Comparison of ENCODE assay signal across 2 cellular contexts in the genomic region with DNA sequence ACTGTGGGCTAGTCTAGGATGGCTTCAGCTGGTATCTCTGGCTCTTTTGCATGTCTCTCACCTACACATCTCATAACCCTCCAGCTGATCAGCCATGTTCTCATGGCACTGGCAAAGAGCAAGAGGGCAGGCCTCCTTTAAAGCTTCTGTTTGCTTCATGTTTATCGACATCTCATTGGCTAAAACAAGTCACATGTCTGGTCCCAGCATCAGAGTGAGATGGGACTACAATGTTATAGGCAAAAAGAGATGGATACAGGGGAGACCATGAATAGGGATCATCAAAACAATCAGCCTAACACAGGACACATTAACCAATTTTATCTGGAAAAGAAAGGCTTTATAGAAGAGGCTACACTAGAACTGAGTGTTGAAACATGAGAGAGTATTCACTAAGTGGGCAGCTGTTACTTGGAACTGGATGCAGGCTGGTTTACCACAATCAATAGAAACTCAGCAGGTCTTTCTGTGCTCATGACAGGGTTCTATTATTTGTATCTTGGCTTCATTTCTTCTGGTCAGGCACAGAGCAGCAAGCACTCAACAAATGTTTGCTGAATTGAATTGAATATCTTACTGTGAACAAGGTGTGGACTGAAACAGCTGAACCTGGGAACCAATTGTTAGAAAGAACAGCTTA.
A peak's percentile ranks its signal among the peaks of the same experiment; 100 is the strongest.
TF ChIP-seq lines count a peak whose summit lies in the region.

No MANE protein-coding gene starts in this region.

TF ChIP-seq in SK-N-SH, 30 proteins besides CTCF, POLR2A, EP300 and RAD21:
- TF ChIP-seq, protein P1, sequence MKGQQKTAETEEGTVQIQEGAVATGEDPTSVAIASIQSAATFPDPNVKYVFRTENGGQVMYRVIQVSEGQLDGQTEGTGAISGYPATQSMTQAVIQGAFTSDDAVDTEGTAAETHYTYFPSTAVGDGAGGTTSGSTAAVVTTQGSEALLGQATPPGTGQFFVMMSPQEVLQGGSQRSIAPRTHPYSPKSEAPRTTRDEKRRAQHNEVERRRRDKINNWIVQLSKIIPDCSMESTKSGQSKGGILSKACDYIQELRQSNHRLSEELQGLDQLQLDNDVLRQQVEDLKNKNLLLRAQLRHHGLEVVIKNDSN (IDR thresholded peaks at IDR 0.05; ENCODE audit: borderline replicate concordance, low read depth): peak; percentile 50; the same call in 1 of the 2 replicates
- TF ChIP-seq ELF1 (IDR thresholded peaks at IDR 0.05): no peak
- TF ChIP-seq, protein P2, sequence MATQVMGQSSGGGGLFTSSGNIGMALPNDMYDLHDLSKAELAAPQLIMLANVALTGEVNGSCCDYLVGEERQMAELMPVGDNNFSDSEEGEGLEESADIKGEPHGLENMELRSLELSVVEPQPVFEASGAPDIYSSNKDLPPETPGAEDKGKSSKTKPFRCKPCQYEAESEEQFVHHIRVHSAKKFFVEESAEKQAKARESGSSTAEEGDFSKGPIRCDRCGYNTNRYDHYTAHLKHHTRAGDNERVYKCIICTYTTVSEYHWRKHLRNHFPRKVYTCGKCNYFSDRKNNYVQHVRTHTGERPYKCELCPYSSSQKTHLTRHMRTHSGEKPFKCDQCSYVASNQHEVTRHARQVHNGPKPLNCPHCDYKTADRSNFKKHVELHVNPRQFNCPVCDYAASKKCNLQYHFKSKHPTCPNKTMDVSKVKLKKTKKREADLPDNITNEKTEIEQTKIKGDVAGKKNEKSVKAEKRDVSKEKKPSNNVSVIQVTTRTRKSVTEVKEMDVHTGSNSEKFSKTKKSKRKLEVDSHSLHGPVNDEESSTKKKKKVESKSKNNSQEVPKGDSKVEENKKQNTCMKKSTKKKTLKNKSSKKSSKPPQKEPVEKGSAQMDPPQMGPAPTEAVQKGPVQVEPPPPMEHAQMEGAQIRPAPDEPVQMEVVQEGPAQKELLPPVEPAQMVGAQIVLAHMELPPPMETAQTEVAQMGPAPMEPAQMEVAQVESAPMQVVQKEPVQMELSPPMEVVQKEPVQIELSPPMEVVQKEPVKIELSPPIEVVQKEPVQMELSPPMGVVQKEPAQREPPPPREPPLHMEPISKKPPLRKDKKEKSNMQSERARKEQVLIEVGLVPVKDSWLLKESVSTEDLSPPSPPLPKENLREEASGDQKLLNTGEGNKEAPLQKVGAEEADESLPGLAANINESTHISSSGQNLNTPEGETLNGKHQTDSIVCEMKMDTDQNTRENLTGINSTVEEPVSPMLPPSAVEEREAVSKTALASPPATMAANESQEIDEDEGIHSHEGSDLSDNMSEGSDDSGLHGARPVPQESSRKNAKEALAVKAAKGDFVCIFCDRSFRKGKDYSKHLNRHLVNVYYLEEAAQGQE (IDR thresholded peaks at IDR 0.05; ENCODE audit: low read depth, low read length): no peak
TF ChIP-seq in SK-N-SH: peak in this region for 1.

TF ChIP-seq in SK-N-SH treated with all-trans-retinoic acid at 6 μM for 48 hours, 23 proteins besides CTCF, POLR2A, EP300 and RAD21:
- TF ChIP-seq ESRRG (CRISPR knock-in tag; IDR thresholded peaks at IDR 0.05) (no peak), CSDC2 (CRISPR knock-in tag; IDR thresholded peaks at IDR 0.05) (no peak), BACH2 (CRISPR knock-in tag; IDR thresholded peaks at IDR 0.05; ENCODE audit: borderline replicate concordance) (no peak), ZFP3 (CRISPR knock-in tag; IDR thresholded peaks at IDR 0.05) (no peak), ZC3H10 (CRISPR knock-in tag; IDR thresholded peaks at IDR 0.05) (no peak), OSR1 (CRISPR knock-in tag; IDR thresholded peaks at IDR 0.05) (no peak), ZNF565 (CRISPR knock-in tag; conservative IDR thresholded peaks at IDR 0.05; ENCODE audit: low read depth) (no peak), ZNF8 (CRISPR knock-in tag; IDR thresholded peaks at IDR 0.05) (no peak), TOX (CRISPR knock-in tag; IDR thresholded peaks at IDR 0.05; ENCODE audit: borderline replicate concordance) (no peak), ISL1 (CRISPR knock-in tag; IDR thresholded peaks at IDR 0.05) (no peak), SNAI2 (CRISPR knock-in tag; IDR thresholded peaks at IDR 0.05) (no peak), GLIS3 (CRISPR knock-in tag; IDR thresholded peaks at IDR 0.05) (no peak)
- TF ChIP-seq, protein P3, sequence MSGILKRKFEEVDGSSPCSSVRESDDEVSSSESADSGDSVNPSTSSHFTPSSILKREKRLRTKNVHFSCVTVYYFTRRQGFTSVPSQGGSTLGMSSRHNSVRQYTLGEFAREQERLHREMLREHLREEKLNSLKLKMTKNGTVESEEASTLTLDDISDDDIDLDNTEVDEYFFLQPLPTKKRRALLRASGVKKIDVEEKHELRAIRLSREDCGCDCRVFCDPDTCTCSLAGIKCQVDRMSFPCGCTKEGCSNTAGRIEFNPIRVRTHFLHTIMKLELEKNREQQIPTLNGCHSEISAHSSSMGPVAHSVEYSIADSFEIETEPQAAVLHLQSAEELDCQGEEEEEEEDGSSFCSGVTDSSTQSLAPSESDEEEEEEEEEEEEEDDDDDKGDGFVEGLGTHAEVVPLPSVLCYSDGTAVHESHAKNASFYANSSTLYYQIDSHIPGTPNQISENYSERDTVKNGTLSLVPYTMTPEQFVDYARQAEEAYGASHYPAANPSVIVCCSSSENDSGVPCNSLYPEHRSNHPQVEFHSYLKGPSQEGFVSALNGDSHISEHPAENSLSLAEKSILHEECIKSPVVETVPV (CRISPR knock-in tag; IDR thresholded peaks at IDR 0.05): no peak
- TF ChIP-seq, protein P4, sequence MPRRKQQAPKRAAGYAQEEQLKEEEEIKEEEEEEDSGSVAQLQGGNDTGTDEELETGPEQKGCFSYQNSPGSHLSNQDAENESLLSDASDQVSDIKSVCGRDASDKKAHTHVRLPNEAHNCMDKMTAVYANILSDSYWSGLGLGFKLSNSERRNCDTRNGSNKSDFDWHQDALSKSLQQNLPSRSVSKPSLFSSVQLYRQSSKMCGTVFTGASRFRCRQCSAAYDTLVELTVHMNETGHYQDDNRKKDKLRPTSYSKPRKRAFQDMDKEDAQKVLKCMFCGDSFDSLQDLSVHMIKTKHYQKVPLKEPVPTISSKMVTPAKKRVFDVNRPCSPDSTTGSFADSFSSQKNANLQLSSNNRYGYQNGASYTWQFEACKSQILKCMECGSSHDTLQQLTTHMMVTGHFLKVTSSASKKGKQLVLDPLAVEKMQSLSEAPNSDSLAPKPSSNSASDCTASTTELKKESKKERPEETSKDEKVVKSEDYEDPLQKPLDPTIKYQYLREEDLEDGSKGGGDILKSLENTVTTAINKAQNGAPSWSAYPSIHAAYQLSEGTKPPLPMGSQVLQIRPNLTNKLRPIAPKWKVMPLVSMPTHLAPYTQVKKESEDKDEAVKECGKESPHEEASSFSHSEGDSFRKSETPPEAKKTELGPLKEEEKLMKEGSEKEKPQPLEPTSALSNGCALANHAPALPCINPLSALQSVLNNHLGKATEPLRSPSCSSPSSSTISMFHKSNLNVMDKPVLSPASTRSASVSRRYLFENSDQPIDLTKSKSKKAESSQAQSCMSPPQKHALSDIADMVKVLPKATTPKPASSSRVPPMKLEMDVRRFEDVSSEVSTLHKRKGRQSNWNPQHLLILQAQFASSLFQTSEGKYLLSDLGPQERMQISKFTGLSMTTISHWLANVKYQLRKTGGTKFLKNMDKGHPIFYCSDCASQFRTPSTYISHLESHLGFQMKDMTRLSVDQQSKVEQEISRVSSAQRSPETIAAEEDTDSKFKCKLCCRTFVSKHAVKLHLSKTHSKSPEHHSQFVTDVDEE (CRISPR knock-in tag; IDR thresholded peaks at IDR 0.05): no peak
- TF ChIP-seq, protein P5, sequence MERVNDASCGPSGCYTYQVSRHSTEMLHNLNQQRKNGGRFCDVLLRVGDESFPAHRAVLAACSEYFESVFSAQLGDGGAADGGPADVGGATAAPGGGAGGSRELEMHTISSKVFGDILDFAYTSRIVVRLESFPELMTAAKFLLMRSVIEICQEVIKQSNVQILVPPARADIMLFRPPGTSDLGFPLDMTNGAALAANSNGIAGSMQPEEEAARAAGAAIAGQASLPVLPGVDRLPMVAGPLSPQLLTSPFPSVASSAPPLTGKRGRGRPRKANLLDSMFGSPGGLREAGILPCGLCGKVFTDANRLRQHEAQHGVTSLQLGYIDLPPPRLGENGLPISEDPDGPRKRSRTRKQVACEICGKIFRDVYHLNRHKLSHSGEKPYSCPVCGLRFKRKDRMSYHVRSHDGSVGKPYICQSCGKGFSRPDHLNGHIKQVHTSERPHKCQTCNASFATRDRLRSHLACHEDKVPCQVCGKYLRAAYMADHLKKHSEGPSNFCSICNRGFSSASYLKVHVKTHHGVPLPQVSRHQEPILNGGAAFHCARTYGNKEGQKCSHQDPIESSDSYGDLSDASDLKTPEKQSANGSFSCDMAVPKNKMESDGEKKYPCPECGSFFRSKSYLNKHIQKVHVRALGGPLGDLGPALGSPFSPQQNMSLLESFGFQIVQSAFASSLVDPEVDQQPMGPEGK (CRISPR knock-in tag; IDR thresholded peaks at IDR 0.05; ENCODE audit: borderline replicate concordance): no peak
